ENCODE assay signal across 6 cellular contexts in the genomic region with DNA sequence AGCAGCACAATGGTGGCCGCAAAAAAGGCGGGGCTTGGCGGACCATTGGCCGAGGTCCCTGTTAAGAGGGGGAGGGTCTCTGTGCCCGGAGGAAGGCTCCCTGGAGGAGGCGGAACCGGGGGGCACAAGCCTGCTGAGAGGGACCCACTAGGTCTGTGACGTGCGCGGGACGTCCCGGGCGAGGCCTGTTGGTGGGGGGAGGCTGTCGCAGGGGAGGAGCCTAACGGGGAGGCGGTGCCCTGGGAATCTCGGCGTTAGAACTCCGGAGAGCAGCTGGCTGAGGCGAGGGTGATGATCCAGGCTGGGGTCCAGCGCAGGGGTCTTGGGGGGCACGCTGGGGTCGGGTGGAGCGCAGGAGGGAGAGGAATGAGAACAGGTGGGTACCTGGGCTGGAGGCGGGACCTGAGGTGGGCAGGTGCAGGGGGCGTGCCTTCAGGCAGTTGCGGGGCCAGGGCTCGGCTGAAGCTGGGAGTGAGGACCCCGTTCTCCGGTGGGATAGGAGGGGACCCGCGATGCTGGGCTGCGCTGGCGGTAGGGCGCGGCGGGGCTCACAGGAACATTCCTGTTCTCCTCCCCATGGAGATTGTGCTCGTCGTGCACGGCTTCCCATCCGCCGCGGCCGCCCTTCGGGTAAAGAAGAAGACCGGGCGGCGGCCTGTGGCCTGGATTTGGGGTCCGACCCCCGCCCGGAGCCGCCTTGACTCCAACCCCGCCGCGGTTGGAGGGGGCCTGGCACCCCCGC. TPM values are rescaled to one million over a fixed set of nuclear protein-coding genes. Genes with fewer than 3 reads are reported as not detected.
A peak's percentile ranks its signal among the peaks of the same experiment; 100 is the strongest.
DNase-seq lines count a peak whose midpoint lies in the region; ATAC-seq, FAIRE-seq and TF ChIP-seq lines count a peak whose summit lies in the region.
"Not testable (repeated sequence)": the region's sequence is repeated elsewhere in the genome, so short reads cannot be mapped to it uniquely, and the experiment has no call there.

No MANE protein-coding gene starts in this region.

- H3K14ac ChIP-seq in H1 (ENCODE audit: insufficient read length) = not testable (repeated sequence)

- 1% methylated on average over 12 of the region's 56 CpGs; no CpG with 5 or more reads in 1 of the 2 experiments for WGBS in H1 (ENCODE audit: extremely low coverage in 1 of 2, insufficient coverage in 1 of 2, insufficient read length in 1 of 2, insufficient replicate concordance in 2 of 2, low coverage in 1 of 2, low lambda C conversion rate in 2 of 2, missing lambda C conversion rate in 1 of 2), 2 experiments

- POLR2A ChIA-PET in H1 (lab: Charles Lee; ENCODE audit: partially characterized antibody) = not testable (repeated sequence)

- H4K5ac ChIP-seq in H1 (ENCODE audit: insufficient read length, low read depth, low read length) = not testable (repeated sequence)

- not testable (repeated sequence) for H3K27me3 Mint-ChIP-seq in progenitor cell of endocrine pancreas

- H3K4me1 Mint-ChIP-seq in progenitor cell of endocrine pancreas (ENCODE audit: low read depth) = not testable (repeated sequence)

- not testable (repeated sequence) for TF ChIP-seq CTCF in LNCaP clone FGC (IDR thresholded peaks at IDR 0.05; ENCODE audit: control insufficient read depth, extremely low read depth, insufficient read depth); H1 (IDR thresholded peaks at IDR 0.05; ENCODE audit: control extremely low read depth in 1 of 3, insufficient read depth in 1 of 3, low read depth in 1 of 3, low read length in 3 of 3); progenitor cell of endocrine pancreas (IDR thresholded peaks at IDR 0.05; ENCODE audit: unreplicated experiment); vagina (IDR thresholded peaks at IDR 0.05)

- not testable (repeated sequence) for H3K36me3 ChIP-seq in H1 (ENCODE audit: control insufficient read depth in 2 of 4, insufficient read depth in 4 of 4, low read length in 3 of 4); vagina

- H3K56ac ChIP-seq in H1 (replicated peaks; ENCODE audit: insufficient read length, low read depth, low read length) = not testable (repeated sequence)

- not testable (repeated sequence) for H3K9me3 ChIP-seq in H1 (ENCODE audit: insufficient read depth in 2 of 2, low read depth in 1 of 2, low read length in 1 of 2); vagina

- not testable (repeated sequence) for H3K79me2 ChIP-seq in H1 (ENCODE audit: control insufficient read depth in 1 of 2, insufficient read depth in 2 of 2, low read length in 2 of 2)

- not testable (repeated sequence) for H2AFZ ChIP-seq in H1 (ENCODE audit: low read length)

- not testable (repeated sequence) for H2BK15ac ChIP-seq in H1 (ENCODE audit: low read length)

- not testable (repeated sequence) for H3K9me3 Mint-ChIP-seq in progenitor cell of endocrine pancreas (ENCODE audit: low read depth)

- not testable (repeated sequence) for H3K27ac Mint-ChIP-seq in progenitor cell of endocrine pancreas

- H2BK120ac ChIP-seq in H1 (replicated peaks; ENCODE audit: low read depth, low read length) = not testable (repeated sequence)

- H3K27ac ChIP-seq in H1 (ENCODE audit: low read depth, low read length); vagina: not testable (repeated sequence)

- not testable (repeated sequence) for TF ChIP-seq EP300 in H1 (IDR thresholded peaks at IDR 0.05; ENCODE audit: borderline replicate concordance in 1 of 2, low read depth in 2 of 2, low read length in 2 of 2)

- H2BK5ac ChIP-seq in H1 (ENCODE audit: low read depth, low read length) = not testable (repeated sequence)

- CTCF ChIA-PET in H1 (lab: Charles Lee; ENCODE audit: partially characterized antibody) = not testable (repeated sequence)

- TF ChIP-seq RAD21 in H1 (IDR thresholded peaks at IDR 0.05 in 1 of 2, conservative IDR thresholded peaks at IDR 0.05 in 1 of 2; ENCODE audit: low read depth in 2 of 2, low read length in 2 of 2) = not testable (repeated sequence)

- H3K4me1 ChIP-seq in H1 (replicated peaks in 1 of 4; ENCODE audit: control insufficient read depth in 3 of 4, insufficient read depth in 4 of 4, low read length in 3 of 4); vagina: not testable (repeated sequence)

- H4K20me1 ChIP-seq in H1 (replicated peaks in 1 of 2; ENCODE audit: control insufficient read depth in 1 of 2, insufficient read depth in 2 of 2, low read length in 2 of 2) = not testable (repeated sequence)

- not testable (repeated sequence) for H3K18ac ChIP-seq in H1 (ENCODE audit: extremely low read depth, low read length)

- TF ChIP-seq POLR2A in H1 (IDR thresholded peaks at IDR 0.05; ENCODE audit: control extremely low read depth in 1 of 2, low read depth in 2 of 2, low read length in 2 of 2); vagina (IDR thresholded peaks at IDR 0.05): not testable (repeated sequence)

- H4K8ac ChIP-seq in H1 (ENCODE audit: extremely low read depth, insufficient read depth, low read length) = not testable (repeated sequence)

- not testable (repeated sequence) for H3K79me1 ChIP-seq in H1 (ENCODE audit: low read depth, low read length)

- H3K23ac ChIP-seq in H1 (ENCODE audit: insufficient read length) = not testable (repeated sequence)

- DNase-seq in LNCaP clone FGC (ENCODE audit: low read depth); vagina (ENCODE audit: extremely low spot score in 2 of 2): not testable (repeated sequence)
- DNase-seq in activated T-cell treated with anti-CD3 and anti-CD28 coated beads, Interleukin-2, amount 50 U/mL, for 1 hour = peak; percentile 36
- DNase-seq in H1 (ENCODE audit: low read depth in 1 of 2, low spot score in 2 of 2) = peak in 1 of 2 experiments; percentile 80
- peak; percentile 24 to 28 for DNase-seq in left colon
- peak; percentile 9 for DNase-seq in progenitor cell of endocrine pancreas (ENCODE audit: low spot score, unreplicated experiment)

- H3K23me2 ChIP-seq in H1 (ENCODE audit: low read depth, low read length) = not testable (repeated sequence)

- not testable (repeated sequence) for H3K27me3 ChIP-seq in H1 (replicated peaks in 1 of 4; ENCODE audit: control insufficient read depth in 3 of 4, extremely low read depth in 1 of 4, insufficient read depth in 3 of 4, low read length in 3 of 4); vagina

- H2BK12ac ChIP-seq in H1 (ENCODE audit: low read depth, low read length) = not testable (repeated sequence)

- not testable (repeated sequence) for H3K36me3 Mint-ChIP-seq in progenitor cell of endocrine pancreas (ENCODE audit: insufficient read depth)

- peak; percentile 67 for ATAC-seq in left colon

- not testable (repeated sequence) for FAIRE-seq in H1 (lab: Jason Lieb, UNC)

- not testable (repeated sequence) for H4K91ac ChIP-seq in H1 (replicated peaks; ENCODE audit: insufficient read length, low read length)

- intact Hi-C loops in left colon (cut with DNase I, micrococcal nuclease); vagina (cut with DNase I): not testable (repeated sequence)

- not testable (repeated sequence) for H3K9ac ChIP-seq in H1 (replicated peaks in 1 of 4; ENCODE audit: extremely low read depth in 1 of 4, low read depth in 3 of 4, low read length in 3 of 4)

- not testable (repeated sequence) for H2AK5ac ChIP-seq in H1 (ENCODE audit: low read depth, low read length)

- H2BK20ac ChIP-seq in H1 (ENCODE audit: low read length) = not testable (repeated sequence)

- not testable (repeated sequence) for H3K4me3 Mint-ChIP-seq in progenitor cell of endocrine pancreas (ENCODE audit: low read depth)

- peak overlapping the region; percentile 41 to 69; a peak in 3 of 4 replicates for H3K4me2 ChIP-seq in H1 (ENCODE audit: insufficient read depth in 1 of 2, low read depth in 2 of 2, low read length in 2 of 2)

- H3K4me3 ChIP-seq in LNCaP clone FGC (ENCODE audit: low read depth, low read length) (peak overlapping the region; percentile 39), H1 (ENCODE audit: extremely low read depth in 1 of 4, insufficient read depth in 2 of 4, low read depth in 3 of 4, low read length in 4 of 4) (peak overlapping the region; percentile 11 to 52 (median 24); a peak in 4 of 8 replicates), vagina (peak overlapping the region; percentile 47 to 55)

- not testable (repeated sequence) for H3K4ac ChIP-seq in H1 (replicated peaks; ENCODE audit: insufficient read length, low read depth, low read length)

RNA-seq across cellular contexts. Expression of a gene that starts 6.7 kb away (rescaled TPM):
- total RNA-seq in H1 (2021; fragmentation: NEBNext Ultra II Directional; extraction: Animal tissue kit (Norgen Biotek cat#: 25700)) = 10.9 and 13.8 TPM in 2 replicates
- polyA plus RNA-seq in H1 (2011; rRNA removed) = 1.9 and 4.4 TPM in 2 replicates
- polyA plus RNA-seq in H1 (2011; cell fraction: cytosol; rRNA removed) = 6.8 TPM
- 18.0 TPM for polyA plus RNA-seq in H1 (2011; cell fraction: nucleus; rRNA removed)
- polyA plus RNA-seq in H1 (2012, experiment 1 of 2) = 17.8 to 26.6 TPM (median 21.6 TPM) in 4 replicates
- 20.9 TPM for polyA plus RNA-seq in H1 (2012, experiment 2 of 2)
- polyA plus RNA-seq in H1 (2013, experiment 1 of 2) = 19.7 TPM
- polyA plus RNA-seq in H1 (2013, experiment 2 of 2) = 17.8 TPM
- 1.2 and 1.9 TPM in 2 replicates for polyA minus RNA-seq in H1 (2011; rRNA and poly(A)+ RNA removed)
- not detected for polyA minus RNA-seq in H1 (2011; cell fraction: cytosol; rRNA and poly(A)+ RNA removed)
- 8.2 TPM for polyA minus RNA-seq in H1 (2011; cell fraction: nucleus; rRNA and poly(A)+ RNA removed)
- 10 to 100 TPM; 72.3 to 92.6 TPM for total RNA-seq in left colon
- total RNA-seq in progenitor cell of endocrine pancreas = 33.0 and 33.3 TPM in 2 replicates
- 10.8 TPM for total RNA-seq in vagina

RNA-seq across cellular contexts. Expression of a gene that starts 12.0 kb away (rescaled TPM):
- total RNA-seq in H1 (2021; fragmentation: NEBNext Ultra II Directional; extraction: Animal tissue kit (Norgen Biotek cat#: 25700)) = 18.2 and 36.9 TPM in 2 replicates
- polyA plus RNA-seq in H1 (2011; rRNA removed) = 4.7 and 7.3 TPM in 2 replicates
- 10.8 TPM for polyA plus RNA-seq in H1 (2011; cell fraction: cytosol; rRNA removed)
- polyA plus RNA-seq in H1 (2011; cell fraction: nucleus; rRNA removed) = 33.5 TPM
- polyA plus RNA-seq in H1 (2012, experiment 1 of 2) = 54.4 to 87.1 TPM (median 77.8 TPM) in 4 replicates
- polyA plus RNA-seq in H1 (2012, experiment 2 of 2) = 56.5 TPM
- 24.3 TPM for polyA plus RNA-seq in H1 (2013, experiment 1 of 2)
- 24.1 TPM for polyA plus RNA-seq in H1 (2013, experiment 2 of 2)
- 2.2 and 3.2 TPM in 2 replicates for polyA minus RNA-seq in H1 (2011; rRNA and poly(A)+ RNA removed)
- 15.7 TPM for polyA minus RNA-seq in H1 (2011; cell fraction: cytosol; rRNA and poly(A)+ RNA removed)
- polyA minus RNA-seq in H1 (2011; cell fraction: nucleus; rRNA and poly(A)+ RNA removed) = 12.9 TPM
- total RNA-seq in left colon (10 to 100 TPM; 84.5 to 86.9 TPM), progenitor cell of endocrine pancreas (28.7 and 37.5 TPM in 2 replicates), vagina (48.9 TPM)

RNA-seq across cellular contexts. Expression of a gene that starts 12.2 kb away (rescaled TPM):
- total RNA-seq in H1 (2021; fragmentation: NEBNext Ultra II Directional; extraction: Animal tissue kit (Norgen Biotek cat#: 25700)) = 208 and 211 TPM in 2 replicates
- 872 and 991 TPM in 2 replicates for polyA plus RNA-seq in H1 (2011; rRNA removed)
- polyA plus RNA-seq in H1 (2011; cell fraction: cytosol; rRNA removed) = 876 TPM
- polyA plus RNA-seq in H1 (2011; cell fraction: nucleus; rRNA removed) = 204 TPM
- 167 to 478 TPM (median 304 TPM) in 4 replicates for polyA plus RNA-seq in H1 (2012, experiment 1 of 2)
- 1,048 TPM for polyA plus RNA-seq in H1 (2012, experiment 2 of 2)
- polyA plus RNA-seq in H1 (2013, experiment 1 of 2) = 617 TPM
- polyA plus RNA-seq in H1 (2013, experiment 2 of 2) = 657 TPM
- polyA minus RNA-seq in H1 (2011; rRNA and poly(A)+ RNA removed) = 48.6 and 53.1 TPM in 2 replicates
- polyA minus RNA-seq in H1 (2011; cell fraction: cytosol; rRNA and poly(A)+ RNA removed) = 121 TPM
- 106 TPM for polyA minus RNA-seq in H1 (2011; cell fraction: nucleus; rRNA and poly(A)+ RNA removed)
- total RNA-seq in left colon (100 to 1,000 TPM; 156 to 192 TPM), progenitor cell of endocrine pancreas (65.0 and 71.5 TPM in 2 replicates), vagina (292 TPM)

RNA-seq across cellular contexts. Expression of a gene that starts 22.3 kb away (rescaled TPM):
- 11.7 and 12.1 TPM in 2 replicates for total RNA-seq in H1 (2021; fragmentation: NEBNext Ultra II Directional; extraction: Animal tissue kit (Norgen Biotek cat#: 25700))
- polyA plus RNA-seq in H1 (2011; rRNA removed) = 10.9 and 11.8 TPM in 2 replicates
- 12.8 TPM for polyA plus RNA-seq in H1 (2011; cell fraction: cytosol; rRNA removed)
- 14.4 TPM for polyA plus RNA-seq in H1 (2011; cell fraction: nucleus; rRNA removed)
- 4.2 to 9.5 TPM (median 8.2 TPM) in 4 replicates for polyA plus RNA-seq in H1 (2012, experiment 1 of 2)
- 6.8 TPM for polyA plus RNA-seq in H1 (2012, experiment 2 of 2)
- polyA plus RNA-seq in H1 (2013, experiment 1 of 2) = 9.9 TPM
- 9.6 TPM for polyA plus RNA-seq in H1 (2013, experiment 2 of 2)
- 3.2 and 6.6 TPM in 2 replicates for polyA minus RNA-seq in H1 (2011; rRNA and poly(A)+ RNA removed)
- polyA minus RNA-seq in H1 (2011; cell fraction: cytosol; rRNA and poly(A)+ RNA removed) = 4.4 TPM
- polyA minus RNA-seq in H1 (2011; cell fraction: nucleus; rRNA and poly(A)+ RNA removed) = 5.6 TPM
- total RNA-seq in left colon = 10 to 100 TPM in 1 of 2 donors, 1 to 10 TPM in 1; 7.6 to 24.5 TPM
- 1.6 and 3.8 TPM in 2 replicates for total RNA-seq in progenitor cell of endocrine pancreas
- total RNA-seq in vagina = 51.1 TPM

RNA-seq across cellular contexts. Expression of a gene that starts 42.6 kb away (rescaled TPM):
- 13.5 and 15.5 TPM in 2 replicates for total RNA-seq in H1 (2021; fragmentation: NEBNext Ultra II Directional; extraction: Animal tissue kit (Norgen Biotek cat#: 25700))
- polyA plus RNA-seq in H1 (2011; rRNA removed) = 4.3 and 6.0 TPM in 2 replicates
- polyA plus RNA-seq in H1 (2011; cell fraction: cytosol; rRNA removed) = 3.0 TPM
- polyA plus RNA-seq in H1 (2011; cell fraction: nucleus; rRNA removed) = 15.8 TPM
- 3.1 to 12.1 TPM (median 8.2 TPM) in 4 replicates for polyA plus RNA-seq in H1 (2012, experiment 1 of 2)
- 2.0 TPM for polyA plus RNA-seq in H1 (2012, experiment 2 of 2)
- 3.6 TPM for polyA plus RNA-seq in H1 (2013, experiment 1 of 2)
- 2.4 TPM for polyA plus RNA-seq in H1 (2013, experiment 2 of 2)
- polyA minus RNA-seq in H1 (2011; rRNA and poly(A)+ RNA removed) = 2.7 and 9.7 TPM in 2 replicates
- 9.5 TPM for polyA minus RNA-seq in H1 (2011; cell fraction: cytosol; rRNA and poly(A)+ RNA removed)
- polyA minus RNA-seq in H1 (2011; cell fraction: nucleus; rRNA and poly(A)+ RNA removed) = 2.2 TPM
- 10 to 100 TPM in 1 of 2 donors, 1 to 10 TPM in 1; 9.7 to 21.1 TPM for total RNA-seq in left colon
- 27.0 and 27.1 TPM in 2 replicates for total RNA-seq in progenitor cell of endocrine pancreas
- total RNA-seq in vagina = 0.25 TPM
